14 cellular contexts compared by ENCODE assay signal in the genomic region with DNA sequence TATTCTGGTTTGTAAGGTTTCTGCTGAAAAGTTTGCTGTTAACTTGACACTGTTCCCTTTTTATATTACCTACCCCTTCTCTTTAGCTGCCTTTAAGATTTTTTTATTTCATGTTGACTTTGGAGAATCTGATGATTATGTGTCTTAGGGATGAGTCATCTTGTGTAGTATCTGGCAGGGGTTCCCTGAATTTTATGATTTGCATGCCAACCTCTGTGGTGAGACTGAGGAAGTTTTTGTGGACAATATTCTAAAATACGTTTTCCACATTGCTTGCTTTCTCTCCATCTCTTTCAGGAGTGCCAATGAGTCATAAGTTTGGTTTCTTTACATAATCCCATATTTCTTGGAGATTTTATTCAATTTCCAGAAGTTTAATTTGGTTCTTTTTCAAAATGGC.
DNase-seq lines count a peak whose midpoint lies in the region; ATAC-seq and TF ChIP-seq lines count a peak whose summit lies in the region.
"Had no signal": no experiment of that assay in that cellular context is flagged by ENCODE, and none has a peak within 500 bp of the region (broad histone marks: within the 10 kb centered on the region; RNA-seq: fewer than 3 reads in every experiment).

No MANE protein-coding gene starts in this region.

- H3K4me3 ChIP-seq in cardiac fibroblast (replicated peaks in 1 of 2; ENCODE audit: low read depth in 2 of 2, low read length in 2 of 2), result no peak overlapping the region
- H3K4me3 ChIP-seq: ascending aorta, pancreas had no signal

- peak; percentile 50 for DNase-seq in AG20443 (ENCODE audit: low spot score)
- DNase-seq in LHCN-M2 (ENCODE audit: low read depth), result peak; percentile 86
- peak; percentile 29 to 77 for DNase-seq in cardiac fibroblast (ENCODE audit: low read depth in 2 of 2)
- DNase-seq in non-pigmented ciliary epithelial cell (ENCODE audit: low read depth), result peak; percentile 44
- DNase-seq in HT-29 (ENCODE audit: low spot score), result no peak
- DNase-seq in SIG-M5 treated with dmso at 0.1 percent for 504 hours (lab: John Stamatoyannopoulos, UW; ENCODE audit: unreplicated experiment), result no peak
- DNase-seq: activated CD4-positive, alpha-beta T cell treated with anti-CD3 and anti-CD28 coated beads for 36 hours; CD4-positive, alpha-beta memory T cell; T-helper 1 cell had no signal

- ATAC-seq in HG03196 (IDR thresholded peaks at IDR 0.05; ENCODE audit: unreplicated experiment) (no peak), HG02938 (IDR thresholded peaks at IDR 0.05; ENCODE audit: unreplicated experiment) (no peak)
- ATAC-seq: activated CD4-positive, alpha-beta T cell treated with anti-CD3 and anti-CD28 coated beads for 36 hours; pancreas; stimulated activated effector memory CD8-positive, alpha-beta T cell treated with anti-CD3 and anti-CD28 coated beads, Interleukin-12 subunit alpha, Interleukin-12 subunit beta, amount 100 ng/mL, for 72 hours had no signal

- no peak for TF ChIP-seq CTCF in cardiac fibroblast (IDR thresholded peaks at IDR 0.05; ENCODE audit: low read depth, low read length)

Comparison
In these comparisons a context has a peak if more than half of its experiments do, and no peak if none do; other contexts are left out.
1. DNase-seq: peak in AG20443 (single experiment), LHCN-M2 (single experiment), cardiac fibroblast (2 of 2) and non-pigmented ciliary epithelial cell (single experiment); none in HT-29 (single experiment) and SIG-M5 treated with dmso at 0.1 percent for 504 hours (single experiment).